8 cellular contexts compared by ENCODE assay signal in the genomic region with DNA sequence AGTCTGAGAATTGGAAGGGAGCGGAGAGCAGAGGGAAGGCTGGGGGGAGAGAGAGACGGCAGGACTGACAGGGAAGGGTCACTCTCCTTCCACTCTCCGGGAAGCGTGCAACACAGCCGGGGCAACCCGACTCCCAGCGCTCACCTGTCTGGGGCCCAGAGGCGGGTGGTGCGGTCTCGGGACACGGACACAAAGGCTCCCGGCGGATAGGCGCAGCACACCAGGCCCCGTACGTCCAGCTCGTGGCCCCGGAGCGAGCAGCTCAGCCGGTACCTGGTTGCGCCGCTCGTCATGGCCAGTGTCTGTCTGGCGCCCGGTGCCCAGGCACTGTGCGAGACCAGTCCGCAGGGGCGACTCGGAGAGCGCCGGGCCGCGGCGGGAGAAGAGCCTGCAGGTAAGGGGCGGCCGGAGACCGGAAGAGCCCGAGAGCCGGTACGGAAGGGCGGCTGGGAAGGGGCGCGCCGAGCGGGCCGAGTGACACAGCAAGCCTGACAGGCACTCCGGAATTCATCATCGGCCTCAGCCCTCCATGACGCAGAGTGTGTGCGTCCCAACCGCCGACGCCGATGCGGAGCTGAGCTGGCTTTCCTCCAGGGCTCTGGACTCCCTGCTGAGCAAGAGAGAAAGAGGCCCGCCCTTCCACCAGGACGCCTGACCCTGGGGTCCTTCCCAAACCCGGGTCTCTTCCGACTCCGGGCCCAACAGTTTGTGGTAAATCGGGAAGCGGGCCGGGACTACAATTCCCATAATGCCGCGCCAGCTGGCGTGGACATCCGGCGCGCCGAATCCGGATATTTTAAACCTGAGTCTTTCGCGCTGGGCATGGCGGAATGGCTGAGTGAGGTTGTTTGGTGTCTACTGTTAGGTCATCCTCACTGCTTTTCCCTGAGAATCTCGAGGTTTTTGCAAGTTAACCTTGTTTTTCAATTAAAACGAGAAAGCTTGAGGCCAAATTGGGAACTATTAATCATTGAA. TPM values are rescaled to one million over a fixed set of nuclear protein-coding genes. Genes with fewer than 3 reads are reported as not detected.
DNase-seq lines count a peak whose midpoint lies in the region; ATAC-seq and TF ChIP-seq lines count a peak whose summit lies in the region.

A gene (minus strand): TSS at position 490 of the 975 bp plus-strand sequence. CDS start 197 bp downstream, at position 293.

- TF ChIP-seq CTCF in left lung (IDR thresholded peaks at IDR 0.05): peak in 1 of 2 donors; percentile 25

- H3K27me3 ChIP-seq in left lung: no peaks in the 10 kb centered on the region

- DNase-seq in Ammon's horn (ENCODE audit: low spot score) (peak; percentile 96), NCI-H510A (lab: John Stamatoyannopoulos, UW) (peak; percentile 64), dedifferentiated amniotic fluid mesenchymal stem cell (ENCODE audit: extremely low spot score) (peak; percentile 91), left lung (peak; percentile 93 to 95)
- DNase-seq in activated CD4-positive, alpha-beta T cell treated with anti-CD3 and anti-CD28 coated beads, Interleukin-2, amount 50 U/mL, for 1 hour: peak; percentile 80
- DNase-seq in stimulated activated CD4-positive, alpha-beta T cell treated with anti-CD3 and anti-CD28 coated beads, Interleukin-2, amount 100 ng/mL, for 48 hours: peak; percentile 74

- H3K9me3 ChIP-seq in left lung: no peaks in the 10 kb centered on the region

- ATAC-seq in HG03432 (IDR thresholded peaks at IDR 0.05; ENCODE audit: unreplicated experiment) (peak; percentile 99), left lung (peak; percentile 100)

- intact Hi-C loops in left lung (cut with DNase I): loop anchor here in 1 of 2 donors (10.0 kb wide), 1 partner anchor 52 kb away; a partner anchor contains a TSS

- no peaks in the 10 kb centered on the region for H3K36me3 ChIP-seq in left lung

- peak within 1 kb of the TSS; percentile 96 for H3K27ac ChIP-seq in left lung

- peaks cover 14 to 40% of the 10 kb centered on the region in 2 donors for H3K4me1 ChIP-seq in left lung

- peak; percentile 71 for TF ChIP-seq POLR2A in GM19099 (IDR thresholded peaks at IDR 0.05; ENCODE audit: extremely low read depth, insufficient read length, low read depth)

- H3K4me3 ChIP-seq in left lung: peak within 1 kb of the TSS; percentile 90 to 98

RNA-seq across cellular contexts. Expression of the gene that starts here (rescaled TPM):
- total RNA-seq in left lung: 10 to 100 TPM; 28.0 to 31.0 TPM

Comparison
In these comparisons a context has a peak if more than half of its experiments do, and no peak if none do; other contexts are left out.
1. Peak in every context shown above with its lines: DNase-seq, ATAC-seq, H3K4me3 ChIP-seq and H3K27ac ChIP-seq.